28 cellular contexts compared by ENCODE assay signal in the genomic region with DNA sequence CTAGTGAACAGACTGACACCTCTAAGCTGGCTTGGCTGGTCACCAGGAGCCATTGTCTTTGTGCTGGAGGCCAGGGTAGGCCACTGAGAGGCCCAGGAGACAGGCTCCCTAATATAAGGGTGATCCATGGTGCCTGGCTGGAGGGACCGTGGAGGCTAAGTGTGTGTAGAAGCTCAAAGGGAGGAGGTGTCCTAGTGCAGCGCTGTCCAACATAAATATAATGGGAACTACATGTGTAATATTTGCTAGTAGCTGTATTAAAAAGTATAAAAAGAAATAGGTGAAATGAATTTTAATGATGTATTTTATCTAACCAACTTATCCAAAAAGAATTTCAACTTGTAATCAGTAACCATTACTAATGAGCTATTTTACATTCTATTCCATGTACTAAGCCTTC. TPM values are rescaled to one million over a fixed set of nuclear protein-coding genes. Genes with fewer than 3 reads are reported as not detected.
DNase-seq lines count a peak whose midpoint lies in the region; FAIRE-seq and TF ChIP-seq lines count a peak whose summit lies in the region.
"Had no signal": no experiment of that assay in that cellular context is flagged by ENCODE, and none has a peak within 500 bp of the region (broad histone marks: within the 10 kb centered on the region; RNA-seq: fewer than 3 reads in every experiment).

No MANE protein-coding gene starts in this region.

- no peak overlapping the region for H3K4me3 ChIP-seq in HEK293 (ENCODE audit: low read depth, low read length)
- H3K4me3 ChIP-seq in Loucy (ENCODE audit: low read length, poor library complexity, severe bottlenecking), result no peak overlapping the region
- no peak overlapping the region for H3K4me3 ChIP-seq in endothelial cell of umbilical vein (replicated peaks in 1 of 3; ENCODE audit: insufficient read depth in 1 of 3, low read depth in 1 of 3, low read length in 3 of 3)
- H3K4me3 ChIP-seq in trophoblast cell (ENCODE audit: low read depth, low read length), result no peak overlapping the region
- H3K4me3 ChIP-seq: breast epithelium, coronary artery, gastroesophageal sphincter, pancreas, sigmoid colon, transverse colon had no signal

- no peaks in the 10 kb centered on the region for H3K9me1 ChIP-seq in endothelial cell of umbilical vein (replicated peaks; ENCODE audit: control insufficient read depth, extremely low read depth, insufficient read depth, low read length)

- DNase-seq in endothelial cell of umbilical vein (ENCODE audit: low read depth, low spot score) (peak; percentile 46), trophoblast cell (no peak), H54 (ENCODE audit: insufficient read length, low spot score) (no peak), COLO829 (ENCODE audit: low spot score) (no peak), mesenteric fat pad (ENCODE audit: low spot score) (no peak)
- no peak for DNase-seq in activated naive CD4-positive, alpha-beta T cell treated with anti-CD3 and anti-CD28 coated beads, Interleukin-2, amount 50 U/mL, for 16 hours
- DNase-seq: activated CD4-positive, alpha-beta T cell treated with anti-CD3 and anti-CD28 coated beads for 36 hours; activated naive CD4-positive, alpha-beta T cell treated with Interleukin-2 at 50 U/mL for 16 hours; activated T-cell treated with anti-CD3 and anti-CD28 coated beads, Interleukin-2, amount 50 U/mL, for 4 hours; amniotic stem cell; CD4-positive, alpha-beta T cell; DMS 273 treated with DMSO at 0.1 percent for 48 hours; HCEC 1CT; MM.1S; naive thymus-derived CD8-positive, alpha-beta T cell; NCI-H82; pancreas; sigmoid colon; SK-N-SH; T-helper 2 cell; transverse colon had no signal

- no peaks in the 10 kb centered on the region for H3K9me3 ChIP-seq in HEK293 (ENCODE audit: control insufficient read depth, insufficient read depth, low read depth, low read length)
- no peaks in the 10 kb centered on the region for H3K9me3 ChIP-seq in Loucy (ENCODE audit: insufficient read depth, low read depth, low read length)
- no peaks in the 10 kb centered on the region for H3K9me3 ChIP-seq in endothelial cell of umbilical vein (replicated peaks; ENCODE audit: control insufficient read depth, insufficient read depth, low read length)
- H3K9me3 ChIP-seq in trophoblast cell (ENCODE audit: insufficient read depth, low read depth, low read length), result no peaks in the 10 kb centered on the region
- H3K9me3 ChIP-seq: breast epithelium, gastroesophageal sphincter, pancreas, sigmoid colon, SK-N-SH, transverse colon had no signal

- TF ChIP-seq CTCF in HEK293 (tag by site-specific recombination; IDR thresholded peaks at IDR 0.05) (no peak), Loucy (conservative IDR thresholded peaks at IDR 0.05; ENCODE audit: low read length) (no peak), endothelial cell of umbilical vein (IDR thresholded peaks at IDR 0.05; ENCODE audit: extremely low read depth in 1 of 2, insufficient read depth in 1 of 2, low read depth in 1 of 2, low read length in 2 of 2) (no peak)

- H3K9me2 ChIP-seq in Loucy (replicated peaks; ENCODE audit: low read depth, low read length), result no peaks in the 10 kb centered on the region
- H3K9me2 ChIP-seq: SK-N-SH had no signal

- H3K36me3 ChIP-seq in HEK293 (ENCODE audit: control insufficient read depth in 2 of 2, insufficient read depth in 1 of 2, low read length in 2 of 2), result no peaks in the 10 kb centered on the region
- H3K36me3 ChIP-seq in Loucy (ENCODE audit: insufficient read depth, low read length), result no peaks in the 10 kb centered on the region
- H3K36me3 ChIP-seq in endothelial cell of umbilical vein (ENCODE audit: control insufficient read depth in 2 of 2, extremely low read depth in 1 of 2, insufficient read depth in 2 of 2, low read length in 2 of 2), result no peaks in the 10 kb centered on the region
- peaks cover 0 to 2% of the 10 kb centered on the region in 2 experiments for H3K36me3 ChIP-seq in trophoblast cell (ENCODE audit: control insufficient read depth in 1 of 2, insufficient read depth in 2 of 2, low read length in 2 of 2)
- H3K36me3 ChIP-seq: breast epithelium, gastroesophageal sphincter, pancreas, transverse colon had no signal

- H3K4ac ChIP-seq in trophoblast cell (ENCODE audit: low read depth, low read length), result peak overlapping the region; percentile 44

- H3K79me1 ChIP-seq in trophoblast cell (ENCODE audit: low read length), result peaks cover 17% of the 10 kb centered on the region

- TF ChIP-seq POLR2A in endothelial cell of umbilical vein (IDR thresholded peaks at IDR 0.05; ENCODE audit: low read depth, low read length) (no peak), H54 (IDR thresholded peaks at IDR 0.05; ENCODE audit: low read depth, low read length) (no peak)

- BruUV-seq in endothelial cell of umbilical vein (replicated peaks; lab: Mats Ljungman, UMichigan), result no TSS peak

- H3F3A ChIP-seq in Loucy (ENCODE audit: low read depth), result peaks cover 24% of the 10 kb centered on the region

- no peak overlapping the region for H3K23ac ChIP-seq in trophoblast cell (ENCODE audit: low read length)

- dilution Hi-C loops in endothelial cell of umbilical vein (cut with MboI; ENCODE audit: extremely low pct_ligation_motif_present, low sequenced_read_pairs), result no loop called here

- POLR2A ChIA-PET in HEK293 (lab: Yijun Ruan, JAX), result interaction anchor here (1.4 kb wide), 1 partner anchor 33 kb away, joined by 3 read pairs; no protein-coding TSS in a partner anchor
- POLR2A ChIA-PET in endothelial cell of umbilical vein (lab: Charles Lee), result no interaction called here

- no peak overlapping the region for H4K8ac ChIP-seq in trophoblast cell (ENCODE audit: low read depth, low read length)

- H3K79me2 ChIP-seq in Loucy (ENCODE audit: insufficient read depth, low read length) (peaks cover 27% of the 10 kb centered on the region), endothelial cell of umbilical vein (ENCODE audit: control insufficient read depth, insufficient read depth, low read length) (peaks cover 17% of the 10 kb centered on the region), trophoblast cell (ENCODE audit: control insufficient read depth, insufficient read depth, low read length, poor library complexity) (peaks cover 21% of the 10 kb centered on the region)

- no peak overlapping the region for H3K14ac ChIP-seq in trophoblast cell (ENCODE audit: low read length)

- H4K20me1 ChIP-seq in Loucy (ENCODE audit: insufficient read depth, low read length, poor library complexity, severe bottlenecking) (no peaks in the 10 kb centered on the region), endothelial cell of umbilical vein (replicated peaks; ENCODE audit: control insufficient read depth, extremely low read depth, insufficient read depth, low read length) (no peaks in the 10 kb centered on the region)

- WGBS in trophoblast cell (ENCODE audit: extremely low coverage, insufficient coverage, insufficient read length), result no CpG with 5 or more reads among the region's 2 CpGs

- intact Hi-C loops in endothelial cell of umbilical vein (cut with micrococcal nuclease), result loop anchor here (1.0 kb wide), 3 partner anchors 19 to 220 kb away; no protein-coding TSS in a partner anchor

- no peak overlapping the region for H2AK5ac ChIP-seq in trophoblast cell (ENCODE audit: low read length)

- H4K12ac ChIP-seq in trophoblast cell (ENCODE audit: low read depth, low read length), result no peak overlapping the region

- peak overlapping the region; percentile 20 for H3K18ac ChIP-seq in trophoblast cell (ENCODE audit: low read length)

- H3K4me2 ChIP-seq in Loucy (ENCODE audit: low read depth, low read length, poor library complexity, severe bottlenecking) (peak overlapping the region; percentile 78), endothelial cell of umbilical vein (ENCODE audit: insufficient read depth, low read length) (peak overlapping the region; percentile 58), trophoblast cell (ENCODE audit: low read length) (no peak overlapping the region)
- H3K4me2 ChIP-seq: SK-N-SH had no signal

- no peak overlapping the region for H3K27ac ChIP-seq in HEK293 (ENCODE audit: extremely low read depth, low read depth, low read length)
- peak overlapping the region; percentile 86 for H3K27ac ChIP-seq in endothelial cell of umbilical vein (ENCODE audit: insufficient read depth, low read depth, low read length)
- H3K27ac ChIP-seq in trophoblast cell (ENCODE audit: low read depth, low read length), result no peak overlapping the region
- H3K27ac ChIP-seq: coronary artery, pancreas, transverse colon had no signal

- H2BK12ac ChIP-seq in trophoblast cell (ENCODE audit: low read length), result no peak overlapping the region

- no peak overlapping the region for H2BK5ac ChIP-seq in trophoblast cell (ENCODE audit: low read depth, low read length, poor library complexity)

- H2AFZ ChIP-seq in Loucy (ENCODE audit: low read length) (no peak overlapping the region), endothelial cell of umbilical vein (ENCODE audit: low read depth, low read length) (no peak overlapping the region), trophoblast cell (ENCODE audit: insufficient read depth, low read length, poor library complexity) (no peak overlapping the region)

- peaks cover 6% of the 10 kb centered on the region for H3K4me1 ChIP-seq in HEK293 (ENCODE audit: control insufficient read depth, insufficient read depth, low read length)
- H3K4me1 ChIP-seq in Loucy (ENCODE audit: insufficient read depth, low read length, poor library complexity, severe bottlenecking), result peaks cover 59% of the 10 kb centered on the region
- peaks cover 43% of the 10 kb centered on the region for H3K4me1 ChIP-seq in endothelial cell of umbilical vein (ENCODE audit: control insufficient read depth, extremely low read depth, insufficient read depth, low read length)
- H3K4me1 ChIP-seq in trophoblast cell (ENCODE audit: control insufficient read depth in 1 of 2, insufficient read depth in 2 of 2, low read length in 2 of 2), result peaks cover 15 to 25% of the 10 kb centered on the region in 2 experiments

- H3K9ac ChIP-seq in Loucy (ENCODE audit: low read depth, low read length, poor library complexity, severe bottlenecking) (no peak overlapping the region), endothelial cell of umbilical vein (replicated peaks; ENCODE audit: extremely low read depth, insufficient read depth, low read length) (no peak overlapping the region), trophoblast cell (ENCODE audit: low read length) (no peak overlapping the region)
- H3K9ac ChIP-seq: SK-N-SH had no signal

- no peak for FAIRE-seq in endothelial cell of umbilical vein (lab: Jason Lieb, UNC)
- no peak for FAIRE-seq in H54 (lab: Jason Lieb, UNC)
- FAIRE-seq: pancreas had no signal

- H3K27me3 ChIP-seq in Loucy (ENCODE audit: insufficient read depth, low read length, poor library complexity, severe bottlenecking) (no peaks in the 10 kb centered on the region), endothelial cell of umbilical vein (ENCODE audit: control insufficient read depth in 2 of 2, insufficient read depth in 2 of 2, low read length in 2 of 2) (no peaks in the 10 kb centered on the region), trophoblast cell (ENCODE audit: insufficient read depth, low read length) (no peaks in the 10 kb centered on the region)
- H3K27me3 ChIP-seq: breast epithelium, pancreas, sigmoid colon, transverse colon had no signal

- no peak overlapping the region for H4K91ac ChIP-seq in trophoblast cell (ENCODE audit: low read depth, low read length)

- CTCF ChIA-PET in HEK293 (lab: Yijun Ruan, JAX), result interaction anchor here (0.7 kb wide), 2 partner anchors 21 to 237 kb away, joined by 3 read pairs; no protein-coding TSS in a partner anchor
- CTCF ChIA-PET in endothelial cell of umbilical vein (lab: Charles Lee), result interaction anchor here (1.1 to 2.6 kb wide), 8 partner anchors 8 to 247 kb away, joined by 3 to 28 read pairs (median 4); partner anchors contain the start of gene SNRPE

- H2BK120ac ChIP-seq in trophoblast cell (ENCODE audit: insufficient read depth, low read length, poor library complexity), result no peak overlapping the region

RNA-seq across cellular contexts. Expression of gene SOX13, which starts 35.0 kb away (rescaled TPM):
- total RNA-seq in endothelial cell of umbilical vein, result 38.0 and 40.8 TPM in 2 replicates
- 50.4 and 57.7 TPM in 2 replicates for polyA plus RNA-seq in endothelial cell of umbilical vein
- 26.7 and 27.7 TPM in 2 replicates for polyA plus RNA-seq in endothelial cell of umbilical vein (2011; cell fraction: cytosol; rRNA removed)
- polyA plus RNA-seq in endothelial cell of umbilical vein (2011; cell fraction: nucleus; rRNA removed), result 90.4 and 91.7 TPM in 2 replicates
- polyA plus RNA-seq in endothelial cell of umbilical vein (2012), result 12.4 and 13.2 TPM in 2 replicates
- polyA minus RNA-seq in endothelial cell of umbilical vein, result 54.1 and 56.9 TPM in 2 replicates
- polyA minus RNA-seq in endothelial cell of umbilical vein (2011; cell fraction: cytosol; rRNA and poly(A)+ RNA removed), result 28.9 TPM
- 42.6 and 56.7 TPM in 2 replicates for polyA minus RNA-seq in endothelial cell of umbilical vein (2011; cell fraction: nucleus; rRNA and poly(A)+ RNA removed)
- polyA plus RNA-seq in trophoblast cell (2013), result 79.8 and 85.3 TPM in 2 replicates
- 33.1 TPM for total RNA-seq in mesenteric fat pad

RNA-seq across cellular contexts. Expression of gene ETNK2, which starts 44.0 kb away (rescaled TPM):
- total RNA-seq in endothelial cell of umbilical vein (13.5 and 15.5 TPM in 2 replicates), mesenteric fat pad (6.1 TPM)
- polyA plus RNA-seq in endothelial cell of umbilical vein, result 27.5 and 32.9 TPM in 2 replicates
- polyA plus RNA-seq in endothelial cell of umbilical vein (2011; cell fraction: cytosol; rRNA removed), result 21.2 and 23.3 TPM in 2 replicates
- 12.9 and 13.5 TPM in 2 replicates for polyA plus RNA-seq in endothelial cell of umbilical vein (2011; cell fraction: nucleus; rRNA removed)
- 17.5 and 18.0 TPM in 2 replicates for polyA plus RNA-seq in endothelial cell of umbilical vein (2012)
- 37.9 and 50.1 TPM in 2 replicates for polyA minus RNA-seq in endothelial cell of umbilical vein
- not detected for polyA minus RNA-seq in endothelial cell of umbilical vein (2011; cell fraction: cytosol; rRNA and poly(A)+ RNA removed)
- polyA minus RNA-seq in endothelial cell of umbilical vein (2011; cell fraction: nucleus; rRNA and poly(A)+ RNA removed), result 9.8 and 10.2 TPM in 2 replicates
- polyA plus RNA-seq in trophoblast cell (2013), result 7.7 and 8.1 TPM in 2 replicates

RNA-seq across cellular contexts. Expression of gene REN, which starts 58.2 kb away (rescaled TPM):
- total RNA-seq in endothelial cell of umbilical vein (not detected in 2 replicates), mesenteric fat pad (1.3 TPM)
- polyA plus RNA-seq in endothelial cell of umbilical vein, result 0.11 TPM in 1 of 2 replicates, not detected in the other
- not detected in 2 replicates for polyA plus RNA-seq in endothelial cell of umbilical vein (2011; cell fraction: cytosol; rRNA removed)
- polyA plus RNA-seq in endothelial cell of umbilical vein (2011; cell fraction: nucleus; rRNA removed), result 0.13 TPM in 1 of 2 replicates, not detected in the other
- not detected in 2 replicates for polyA plus RNA-seq in endothelial cell of umbilical vein (2012)
- polyA minus RNA-seq in endothelial cell of umbilical vein, result 0.25 TPM in 1 of 2 replicates, not detected in the other
- polyA minus RNA-seq in endothelial cell of umbilical vein (2011; cell fraction: cytosol; rRNA and poly(A)+ RNA removed), result not detected
- polyA minus RNA-seq in endothelial cell of umbilical vein (2011; cell fraction: nucleus; rRNA and poly(A)+ RNA removed), result not detected in 2 replicates
- polyA plus RNA-seq in trophoblast cell (2013), result 0.04 TPM in 1 of 2 replicates, not detected in the other
- total RNA-seq: activated CD4-positive, alpha-beta T cell treated with anti-CD3 and anti-CD28 coated beads for 36 hours; activated CD8-positive, alpha-beta memory T cell treated with anti-CD3 and anti-CD28 coated beads for 36 hours; activated T-cell treated with anti-CD3 and anti-CD28 coated beads, Interleukin-2, amount 50 U/mL, for 4 hours; breast epithelium; CD4-positive, alpha-beta T cell; gastroesophageal sphincter; naive thymus-derived CD8-positive, alpha-beta T cell; OCI-LY7; pancreas; sigmoid colon had no signal
- polyA plus RNA-seq: naive thymus-derived CD8-positive, alpha-beta T cell; SK-N-SH had no signal
